Comparison of ENCODE assay signal across 29 cellular contexts in genomic region chr18:36805105-36805504, GRCh38.
"Had no signal": no experiment of that assay in that cellular context is flagged by ENCODE, and none has a peak within 500 bp of the region (broad histone marks: within the 10 kb centered on the region; RNA-seq: fewer than 3 reads in every experiment).

No MANE protein-coding gene starts in this region.

- DNase-seq: natural killer cell; occipital lobe; ovary; posterior cingulate gyrus; psoas muscle; right cardiac atrium; spleen; stimulated activated CD4-positive, alpha-beta T cell treated with anti-CD3 and anti-CD28 coated beads, Interleukin-12 subunit alpha, Interleukin-12 subunit beta, amount 100 ng/mL, for 4 hours; stimulated activated CD4-positive, alpha-beta T cell treated with anti-CD3 and anti-CD28 coated beads, Interleukin-1b, Interleukin-23, amount 100 ng/mL, for 48 hours; stimulated activated CD4-positive, alpha-beta T cell treated with anti-CD3 and anti-CD28 coated beads, Interleukin-4, amount 100 ng/mL, for 1 hour; stimulated activated CD4-positive, alpha-beta T cell treated with anti-CD3 and anti-CD28 coated beads, Interleukin-4, amount 100 ng/mL, for 4 hours; stimulated activated CD8-positive, alpha-beta memory T cell treated with anti-CD3 and anti-CD28 coated beads, Interleukin-4, amount 100 ng/mL, for 48 hours; stimulated activated naive CD4-positive, alpha-beta T cell; stimulated activated naive CD8-positive, alpha-beta T cell treated with anti-CD3 and anti-CD28 coated beads, Interleukin-15, amount 100 ng/mL, for 72 hours; stimulated activated naive CD8-positive, alpha-beta T cell treated with anti-CD3 and anti-CD28 coated beads, Interleukin-15, Interleukin-2, amounts not matched to agents 100 U/mL and 50 U/mL, for 24 hours; substantia nigra; testis; tibial artery; transverse colon; upper lobe of left lung had no signal

- H3K4me1 ChIP-seq: parathyroid adenoma, psoas muscle, testis, vagina had no signal

- H3K9ac ChIP-seq: neural progenitor cell, parathyroid adenoma had no signal

- H3K4me2 ChIP-seq: neural progenitor cell, smooth muscle cell had no signal

- H3K27ac ChIP-seq: neural progenitor cell, ovary, parathyroid adenoma, psoas muscle, skin epidermis, spleen, suprapubic skin, testis, tibial artery, transverse colon, upper lobe of left lung, vagina had no signal

- H3K79me2 ChIP-seq: parathyroid adenoma had no signal

- H3K27me3 ChIP-seq: neural progenitor cell, ovary, spleen, suprapubic skin, testis, tibial artery, transverse colon, upper lobe of left lung, vagina had no signal

- H3K9me3 ChIP-seq: ovary, psoas muscle, spleen, suprapubic skin, testis, tibial artery, transverse colon, upper lobe of left lung, vagina had no signal

- H3K36me3 ChIP-seq: ovary had no signal

- ATAC-seq: natural killer cell; psoas muscle; right cardiac atrium; sciatic nerve; stimulated activated memory B cell treated with anti-CD40 and anti-IgM and Interleukin-4, amounts not matched to agents 10 μg/mL and 1 μg/mL and 100 μg/mL, for 72 hours; stimulated activated naive CD8-positive, alpha-beta T cell treated with anti-CD3 and anti-CD28 coated beads, Interleukin-15, amount 100 ng/mL, for 72 hours; stimulated activated naive CD8-positive, alpha-beta T cell treated with anti-CD3 and anti-CD28 coated beads, Interleukin-15, Interleukin-2, amounts not matched to agents 100 U/mL and 50 U/mL, for 24 hours had no signal

- H3K4me3 ChIP-seq: neural progenitor cell, ovary, psoas muscle, skin epidermis, smooth muscle cell, spleen, suprapubic skin, testis, tibial artery, transverse colon, upper lobe of left lung, vagina had no signal

- H2AFZ ChIP-seq: neural progenitor cell, parathyroid adenoma had no signal

- FAIRE-seq: urothelium cell line had no signal
